Comparison of ENCODE assay signal across 1 cellular context in genomic region chr15:69591905-69592508, GRCh38.
TF ChIP-seq lines count a peak whose summit lies in the region.

No MANE protein-coding gene starts in this region.

TF ChIP-seq in HepG2, 621 proteins besides CTCF, POLR2A, EP300 and RAD21 (continued from another document):
- TF ChIP-seq NR2F2 (IDR thresholded peaks at IDR 0.05; ENCODE audit: borderline replicate concordance, low read depth) = peak; percentile 96
- TF ChIP-seq CBFB (CRISPR knock-in tag; IDR thresholded peaks at IDR 0.05) = peak; percentile 88
- TF ChIP-seq ZSCAN29 (CRISPR knock-in tag; conservative IDR thresholded peaks at IDR 0.05) = no peak
- peak; percentile 46; the same call in 1 of the 2 replicates for TF ChIP-seq ELF1 (CRISPR knock-in tag; IDR thresholded peaks at IDR 0.05)
- peak; percentile 97 for TF ChIP-seq PATZ1 (CRISPR knock-in tag; IDR thresholded peaks at IDR 0.05)
- TF ChIP-seq ZFP36L1 (CRISPR knock-in tag; IDR thresholded peaks at IDR 0.05) = peak; percentile 84; the same call in 1 of the 2 replicates
- 0 out of 2 replicates have a peak, but pooled peaks have one; percentile 11 for TF ChIP-seq CREB1 (IDR thresholded peaks at IDR 0.05)
- TF ChIP-seq CREB1 (CRISPR knock-in tag; IDR thresholded peaks at IDR 0.05) = peak; percentile 84
- TF ChIP-seq ZNF362 (CRISPR knock-in tag; IDR thresholded peaks at IDR 0.05; ENCODE audit: borderline replicate concordance) = peak; percentile 99
- peak; percentile 89 for TF ChIP-seq SIX4 (CRISPR knock-in tag; IDR thresholded peaks at IDR 0.05)
- 0 out of 2 replicates have a peak, but pooled peaks have one; percentile 37 for TF ChIP-seq TOE1 (CRISPR knock-in tag; IDR thresholded peaks at IDR 0.05)
- peak; percentile 92 for TF ChIP-seq ATF2 (CRISPR knock-in tag; IDR thresholded peaks at IDR 0.05)
- TF ChIP-seq RXRB (CRISPR knock-in tag; IDR thresholded peaks at IDR 0.05; ENCODE audit: borderline replicate concordance) = peak; percentile 90
- peak; percentile 100 for TF ChIP-seq SP5 (CRISPR knock-in tag; IDR thresholded peaks at IDR 0.05; ENCODE audit: borderline replicate concordance, low read depth)
- 0 out of 2 replicates have a peak, but pooled peaks have one; percentile 49 for TF ChIP-seq ZNF614 (CRISPR knock-in tag; IDR thresholded peaks at IDR 0.05; ENCODE audit: borderline replicate concordance)
- TF ChIP-seq HNF4A (CRISPR knock-in tag; IDR thresholded peaks at IDR 0.05) = peak; percentile 38; the same call in 1 of the 2 replicates
- 0 out of 2 replicates have a peak, but pooled peaks have one; percentile 37 for TF ChIP-seq PAXIP1 (CRISPR knock-in tag; conservative IDR thresholded peaks at IDR 0.05)
- no peak for TF ChIP-seq TAF15 (IDR thresholded peaks at IDR 0.05; ENCODE audit: low read depth, low read length, poor library complexity, severe bottlenecking)
- TF ChIP-seq ZNF580 (CRISPR knock-in tag; IDR thresholded peaks at IDR 0.05; ENCODE audit: borderline replicate concordance, low read depth) = 0 out of 2 replicates have a peak, but pooled peaks have one; percentile 38
- TF ChIP-seq KAT8 (CRISPR knock-in tag; IDR thresholded peaks at IDR 0.05) = peak; percentile 61; the same call in 1 of the 2 replicates
- no peak for TF ChIP-seq ZKSCAN1 (IDR thresholded peaks at IDR 0.05; ENCODE audit: low read length)
- peak; percentile 88 for TF ChIP-seq JUN (CRISPR knock-in tag; IDR thresholded peaks at IDR 0.05)
- TF ChIP-seq ZEB1 (IDR thresholded peaks at IDR 0.05; ENCODE audit: insufficient replicate concordance, low read depth) = peak; percentile 66
TF ChIP-seq in HepG2: peak in this region for 167.
